In genomic region chr10:127040756-127041155, GRCh38 we compare ENCODE assay signal across 21 cellular contexts.
"Had no signal": no experiment of that assay in that cellular context is flagged by ENCODE, and none has a peak within 500 bp of the region (broad histone marks: within the 10 kb centered on the region; RNA-seq: fewer than 3 reads in every experiment).

No MANE protein-coding gene starts in this region.

- H3K27me3 ChIP-seq: neutrophil, pancreas, thyroid gland, upper lobe of right lung had no signal

- H3K4me1 ChIP-seq: thyroid gland, upper lobe of right lung had no signal

- H3K27me3 Mint-ChIP-seq: activated CD4-positive, alpha-beta memory T cell treated with anti-CD3 and anti-CD28 coated beads for 36 hours; brain had no signal

- H3K36me3 ChIP-seq: neutrophil had no signal

- H3K27ac ChIP-seq: neutrophil, pancreas, thyroid gland, upper lobe of right lung had no signal

- H3K27ac Mint-ChIP-seq: activated CD4-positive, alpha-beta memory T cell treated with anti-CD3 and anti-CD28 coated beads for 36 hours; activated naive CD4-positive, alpha-beta T cell treated with anti-CD3 and anti-CD28 coated beads for 36 hours; brain; nephron; T-helper 1 cell treated with Interleukin-12 subunit alpha and Interleukin-12 subunit beta and Interleukin-4 antibody, amounts not matched to agents 30 μg/mL and 1 μg/mL, for 36 hours had no signal

- H3K4me1 Mint-ChIP-seq: nephron had no signal

- DNase-seq: activated CD4-positive, alpha-beta memory T cell treated with anti-CD3 and anti-CD28 coated beads for 36 hours; activated CD4-positive, alpha-beta T cell treated with anti-CD3 and anti-CD28 coated beads for 48 hours; activated effector memory CD4-positive, alpha-beta T cell treated with Interleukin-2 at 50 U/mL for 16 hours; activated naive CD4-positive, alpha-beta T cell treated with anti-CD3 and anti-CD28 coated beads for 36 hours; activated T-cell treated with anti-CD3 and anti-CD28 coated beads, Interleukin-2, amount 50 U/mL, for 48 hours; aorta; central memory CD4-positive, alpha-beta T cell; effector memory CD4-positive, alpha-beta T cell; hippocampal formation; left colon; pancreas; right cardiac atrium; stimulated activated CD4-positive, alpha-beta T cell treated with anti-CD3 and anti-CD28 coated beads, Interleukin-4, amount 100 ng/mL, for 4 hours; stimulated activated naive CD8-positive, alpha-beta T cell treated with anti-CD3 and anti-CD28 coated beads, Interleukin-15, Interleukin-2, amounts not matched to agents 100 U/mL and 50 U/mL, for 24 hours; substantia nigra; thyroid gland; upper lobe of right lung had no signal

- H3K9me3 Mint-ChIP-seq: activated CD4-positive, alpha-beta memory T cell treated with anti-CD3 and anti-CD28 coated beads for 36 hours; activated naive CD4-positive, alpha-beta T cell treated with anti-CD3 and anti-CD28 coated beads for 36 hours; brain; nephron had no signal

- H3K9me3 ChIP-seq: neutrophil, pancreas, thyroid gland, upper lobe of right lung had no signal

- H3K4me3 ChIP-seq: pancreas, thyroid gland, upper lobe of right lung had no signal

- H3K4me3 Mint-ChIP-seq: activated CD4-positive, alpha-beta memory T cell treated with anti-CD3 and anti-CD28 coated beads for 36 hours; activated naive CD4-positive, alpha-beta T cell treated with anti-CD3 and anti-CD28 coated beads for 36 hours; brain; nephron; T-helper 1 cell treated with Interleukin-12 subunit alpha and Interleukin-12 subunit beta and Interleukin-4 antibody, amounts not matched to agents 30 μg/mL and 1 μg/mL, for 36 hours had no signal

- ATAC-seq: left colon; pancreas; right cardiac atrium; stimulated activated naive CD8-positive, alpha-beta T cell treated with anti-CD3 and anti-CD28 coated beads, Interleukin-15, Interleukin-2, amounts not matched to agents 100 U/mL and 50 U/mL, for 24 hours; upper lobe of right lung had no signal
